Comparison of ENCODE assay signal across 18 cellular contexts in the genomic region with DNA sequence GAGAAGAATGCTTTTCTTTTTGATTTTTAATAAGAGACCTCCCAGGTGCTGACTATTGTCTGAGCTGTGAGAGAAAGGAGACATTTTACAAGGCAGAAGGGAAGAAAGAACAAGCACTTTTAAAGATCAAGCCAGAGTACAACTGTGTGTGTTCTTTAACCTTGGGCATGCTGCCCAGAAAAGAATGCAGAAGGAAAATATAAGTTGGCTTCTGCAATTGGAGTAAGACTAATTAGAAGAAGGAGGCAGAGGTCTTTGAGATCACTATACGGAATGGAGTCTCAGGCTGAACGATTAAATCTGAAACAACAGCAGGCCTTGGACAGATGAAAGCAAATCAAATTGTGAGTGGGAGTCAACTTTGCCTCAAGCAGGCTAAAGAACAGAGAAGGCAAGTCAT.
DNase-seq lines count a peak whose midpoint lies in the region; ATAC-seq, FAIRE-seq and TF ChIP-seq lines count a peak whose summit lies in the region.
"Had no signal": no experiment of that assay in that cellular context is flagged by ENCODE, and none has a peak within 500 bp of the region (broad histone marks: within the 10 kb centered on the region; RNA-seq: fewer than 3 reads in every experiment).

No MANE protein-coding gene starts in this region.

- TF ChIP-seq CTCF in breast epithelium (IDR thresholded peaks at IDR 0.05) = no peak
- no peak for TF ChIP-seq CTCF in MCF 10A (IDR thresholded peaks at IDR 0.05; ENCODE audit: unreplicated experiment)
- no peak for TF ChIP-seq CTCF in thyroid gland (IDR thresholded peaks at IDR 0.05)

- no peak overlapping the region for H3K4me3 Mint-ChIP-seq in MCF 10A (ENCODE audit: unreplicated experiment)
- H3K4me3 Mint-ChIP-seq: activated naive CD8-positive, alpha-beta T cell; CD8-positive, alpha-beta T cell had no signal

- CTCF ChIA-PET in MCF 10A (lab: Yijun Ruan, JAX) = no interaction called here

- H3K4me1 ChIP-seq in breast epithelium = peaks cover 0 to 9% of the 10 kb centered on the region in 2 donors
- peaks cover 7 to 10% of the 10 kb centered on the region in 2 donors for H3K4me1 ChIP-seq in thyroid gland
- H3K4me1 ChIP-seq: parathyroid adenoma had no signal

- TF ChIP-seq POLR2A in breast epithelium (IDR thresholded peaks at IDR 0.05) = no peak
- no peak for TF ChIP-seq POLR2A in thyroid gland (IDR thresholded peaks at IDR 0.05)

- FAIRE-seq in endometrium (lab: Jason Lieb, UNC) = peak; percentile 88
- FAIRE-seq: A204.1, RCC 7860 had no signal

- ATAC-seq in GM21423 (IDR thresholded peaks at IDR 0.05; ENCODE audit: unreplicated experiment) = no peak
- ATAC-seq: CD8-positive, alpha-beta T cell had no signal

- no TSS peak for BruUV-seq in MCF 10A (replicated peaks; lab: Mats Ljungman, UMichigan)

- H3K27ac ChIP-seq in breast epithelium = peak overlapping the region; percentile 50 to 77
- peak overlapping the region in 1 of 3 donors; percentile 6 for H3K27ac ChIP-seq in thyroid gland
- H3K27ac ChIP-seq: parathyroid adenoma had no signal

- intact Hi-C loops in breast epithelium (cut with DNase I; ENCODE audit: low total_unique reads) (no loop called here), MCF 10A (cut with micrococcal nuclease) (no loop called here), thyroid gland (cut with DNase I) (no loop called here)

- no peaks in the 10 kb centered on the region for H3K27me3 Mint-ChIP-seq in MCF 10A (ENCODE audit: insufficient read depth, unreplicated experiment)

- H3K9me3 ChIP-seq in breast epithelium = no peaks in the 10 kb centered on the region
- H3K9me3 ChIP-seq in thyroid gland = no peaks in the 10 kb centered on the region

- DNase-seq in breast epithelium (ENCODE audit: low spot score in 2 of 2) = no peak
- no peak for DNase-seq in MCF 10A (ENCODE audit: unreplicated experiment)
- DNase-seq in mucosa of gallbladder (ENCODE audit: low spot score) = peak; percentile 49
- DNase-seq in thyroid gland = peak; percentile 35 to 65
- no peak for DNase-seq in effector CD4-positive, alpha-beta T cell
- no peak for DNase-seq in HK-2 (ENCODE audit: unreplicated experiment)
- DNase-seq: activated CD8-positive, alpha-beta memory T cell treated with anti-CD3 and anti-CD28 coated beads, Interleukin-2, amount 50 U/mL, for 4 hours; CD8-positive, alpha-beta T cell; cortex of kidney; GDM1; NCI-H2107; NCI-H774 had no signal

- WGBS in thyroid gland, 2 donors = 18 to 28% methylated on average over 2 of the region's 2 CpGs

- H3K36me3 ChIP-seq in breast epithelium (no peaks in the 10 kb centered on the region), thyroid gland (no peaks in the 10 kb centered on the region)

- no peaks in the 10 kb centered on the region for H3K9me3 Mint-ChIP-seq in MCF 10A (ENCODE audit: unreplicated experiment)
- H3K9me3 Mint-ChIP-seq: CD8-positive, alpha-beta T cell had no signal

- no peaks in the 10 kb centered on the region for H3K27me3 ChIP-seq in breast epithelium
- no peaks in the 10 kb centered on the region for H3K27me3 ChIP-seq in thyroid gland

- POLR2A ChIA-PET in MCF 10A (lab: Yijun Ruan, JAX) = interaction anchor here (0.7 kb wide), 1 partner anchor 26 kb away, joined by 3 read pairs; no protein-coding TSS in a partner anchor

- no peak overlapping the region for H3K27ac Mint-ChIP-seq in MCF 10A (ENCODE audit: low read depth, unreplicated experiment)
- H3K27ac Mint-ChIP-seq: activated naive CD8-positive, alpha-beta T cell; CD8-positive, alpha-beta T cell had no signal

- no peaks in the 10 kb centered on the region for H3K4me1 Mint-ChIP-seq in MCF 10A (ENCODE audit: insufficient read depth, unreplicated experiment)

- no peaks in the 10 kb centered on the region for H3K36me3 Mint-ChIP-seq in MCF 10A (ENCODE audit: insufficient read depth, unreplicated experiment)
- H3K36me3 Mint-ChIP-seq: activated naive CD8-positive, alpha-beta T cell; CD8-positive, alpha-beta T cell had no signal

- H3K4me3 ChIP-seq in breast epithelium = no peak overlapping the region
- no peak overlapping the region for H3K4me3 ChIP-seq in thyroid gland (replicated peaks in 1 of 3)

Comparison
In these comparisons a context has a peak if more than half of its experiments do, and no peak if none do; other contexts are left out.
1. DNase-seq: peak in mucosa of gallbladder (single experiment) and thyroid gland (2 of 2); none in breast epithelium (0 of 2), MCF 10A (single experiment), effector CD4-positive, alpha-beta T cell (single experiment) and HK-2 (single experiment).